In the genomic region with DNA sequence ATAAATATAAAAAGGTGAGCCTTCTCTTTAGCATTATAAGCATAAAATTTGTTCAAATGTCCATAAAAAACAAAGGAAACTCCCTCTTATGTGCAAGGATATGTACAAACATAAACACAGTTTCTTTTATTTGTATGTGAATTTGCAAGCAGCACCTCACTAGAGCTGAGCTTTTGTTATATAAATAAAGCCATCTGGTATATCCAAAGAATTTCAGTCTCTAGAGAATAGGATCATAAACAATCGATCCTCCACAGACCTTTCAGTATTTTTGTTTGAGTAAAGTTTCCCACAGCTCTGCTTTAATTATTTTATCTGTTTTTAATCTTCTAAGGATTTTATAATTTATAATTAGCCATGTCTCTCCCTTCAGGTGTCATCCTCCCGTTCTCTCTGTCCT, we compare ENCODE assay signal across 17 cellular contexts.
DNase-seq lines count a peak whose midpoint lies in the region; ATAC-seq and TF ChIP-seq lines count a peak whose summit lies in the region.
"Had no signal": no experiment of that assay in that cellular context is flagged by ENCODE, and none has a peak within 500 bp of the region (broad histone marks: within the 10 kb centered on the region; RNA-seq: fewer than 3 reads in every experiment).

No MANE protein-coding gene starts in this region.

- H3K4me1 ChIP-seq in esophagus muscularis mucosa, result peaks cover 13 to 47% (median 37%) of the 10 kb centered on the region in 4 donors
- peaks cover 25% of the 10 kb centered on the region for H3K4me1 ChIP-seq in psoas muscle

- no peak overlapping the region for H3K27ac Mint-ChIP-seq in activated naive CD4-positive, alpha-beta T cell treated with anti-CD3 and anti-CD28 coated beads, Interleukin-2, amount 50 U/mL, for 72 hours
- no peak overlapping the region for H3K27ac Mint-ChIP-seq in CD14-positive monocyte
- H3K27ac Mint-ChIP-seq: activated CD8-positive, alpha-beta T cell treated with anti-CD3 and anti-CD28 coated beads for 36 hours had no signal

- H3K4me3 Mint-ChIP-seq in CD14-positive monocyte, result no peak overlapping the region
- H3K4me3 Mint-ChIP-seq: activated CD8-positive, alpha-beta T cell treated with anti-CD3 and anti-CD28 coated beads for 36 hours had no signal

- ATAC-seq in psoas muscle (no peak), GM18870 (IDR thresholded peaks at IDR 0.05; ENCODE audit: unreplicated experiment) (no peak)
- ATAC-seq in activated naive CD4-positive, alpha-beta T cell treated with anti-CD3 and anti-CD28 coated beads, Interleukin-2, amount 50 U/mL, for 72 hours, result no peak
- ATAC-seq: left lung, mucosa of descending colon had no signal

- no peaks in the 10 kb centered on the region for H3K9me3 ChIP-seq in esophagus muscularis mucosa
- no peaks in the 10 kb centered on the region for H3K9me3 ChIP-seq in psoas muscle
- H3K9me3 ChIP-seq: BLaER1, left lung, mucosa of descending colon, upper lobe of left lung had no signal

- H3K36me3 Mint-ChIP-seq in activated naive CD4-positive, alpha-beta T cell treated with anti-CD3 and anti-CD28 coated beads, Interleukin-2, amount 50 U/mL, for 72 hours, result no peaks in the 10 kb centered on the region
- H3K36me3 Mint-ChIP-seq in CD14-positive monocyte, result no peaks in the 10 kb centered on the region

- TF ChIP-seq CTCF in esophagus muscularis mucosa (IDR thresholded peaks at IDR 0.05) (no peak), psoas muscle (IDR thresholded peaks at IDR 0.05) (no peak), CD14-positive monocyte (IDR thresholded peaks at IDR 0.05) (no peak)

- H3K4me3 ChIP-seq in esophagus muscularis mucosa, result no peak overlapping the region
- H3K4me3 ChIP-seq in psoas muscle, result no peak overlapping the region
- H3K4me3 ChIP-seq: BLaER1, left lung, mucosa of descending colon, upper lobe of left lung had no signal

- H3K27me3 ChIP-seq in esophagus muscularis mucosa (no peaks in the 10 kb centered on the region), psoas muscle (ENCODE audit: insufficient read depth in 3 of 3, low read length in 2 of 3) (no peaks in the 10 kb centered on the region)
- H3K27me3 ChIP-seq: BLaER1, left lung, upper lobe of left lung had no signal

- 39% methylated on average over 2 of the region's 2 CpGs for WGBS in esophagus muscularis mucosa
- 32 to 47% (median 42%) methylated on average over 2 of the region's 2 CpGs for WGBS in psoas muscle, 3 donors

- no peaks in the 10 kb centered on the region for H3K9me3 Mint-ChIP-seq in activated naive CD4-positive, alpha-beta T cell treated with anti-CD3 and anti-CD28 coated beads, Interleukin-2, amount 50 U/mL, for 72 hours
- H3K9me3 Mint-ChIP-seq in CD14-positive monocyte, result no peaks in the 10 kb centered on the region
- H3K9me3 Mint-ChIP-seq: activated CD8-positive, alpha-beta T cell treated with anti-CD3 and anti-CD28 coated beads for 36 hours had no signal

- no peak for TF ChIP-seq EP300 in esophagus muscularis mucosa (IDR thresholded peaks at IDR 0.05)

- DNase-seq in NCI-H2107 treated with DMSO at 0.1 percent for 48 hours (lab: John Stamatoyannopoulos, UW; ENCODE audit: unreplicated experiment), result peak; percentile 27
- no peak for DNase-seq in NCI-H2107 (lab: John Stamatoyannopoulos, UW)
- peak; percentile 45 for DNase-seq in NCI-H1694 treated with DMSO at 0.1 percent for 48 hours (lab: John Stamatoyannopoulos, UW)
- DNase-seq in esophagus muscularis mucosa (ENCODE audit: extremely low spot score), result no peak
- no peak for DNase-seq in psoas muscle
- no peak for DNase-seq in activated naive CD4-positive, alpha-beta T cell treated with anti-CD3 and anti-CD28 coated beads, Interleukin-2, amount 50 U/mL, for 72 hours (ENCODE audit: low spot score in 2 of 2)
- no peak for DNase-seq in CD14-positive monocyte (ENCODE audit: low spot score)
- DNase-seq: activated CD4-positive, CD25-positive, alpha-beta regulatory T cell; activated CD8-positive, alpha-beta T cell treated with anti-CD3 and anti-CD28 coated beads for 36 hours; central memory CD4-positive, alpha-beta T cell; left lung; mucosa of descending colon; NCI-H2227 treated with DMSO at 0.1 percent for 48 hours; T1000; upper lobe of left lung had no signal

- H3K27me3 Mint-ChIP-seq in CD14-positive monocyte (ENCODE audit: low read depth in 3 of 3), result peaks cover 0 to under 1% (median 0%) of the 10 kb centered on the region in 3 donors

- TF ChIP-seq POLR2A in esophagus muscularis mucosa (IDR thresholded peaks at IDR 0.05; ENCODE audit: low read depth), result no peak

- H3K36me3 ChIP-seq in esophagus muscularis mucosa (no peaks in the 10 kb centered on the region), psoas muscle (ENCODE audit: insufficient read depth in 1 of 2, low read depth in 1 of 2) (no peaks in the 10 kb centered on the region)
- H3K36me3 ChIP-seq: BLaER1, left lung, upper lobe of left lung had no signal

- H3K27ac ChIP-seq in esophagus muscularis mucosa (replicated peaks in 1 of 4), result peak overlapping the region; percentile 75 to 89 (median 87)
- H3K27ac ChIP-seq in psoas muscle, result peak overlapping the region; percentile 86

- no peaks in the 10 kb centered on the region for H3K4me1 Mint-ChIP-seq in CD14-positive monocyte

- intact Hi-C loops in esophagus muscularis mucosa (cut with DNase I), result loop anchor here (5.0 to 10.0 kb wide), 6 partner anchors 136 to 634 kb away; a partner anchor contains a TSS
- intact Hi-C loops in psoas muscle (cut with DNase I), result loop anchor here in 1 of 2 donors (5.0 to 10.0 kb wide), 2 partner anchors 424 to 641 kb away; no protein-coding TSS in a partner anchor
- intact Hi-C loops in CD14-positive monocyte (cut with micrococcal nuclease), result no loop called here

Comparison
In these comparisons a context has a peak if more than half of its experiments do, and no peak if none do; other contexts are left out.
1. DNase-seq: peak in NCI-H2107 treated with DMSO at 0.1 percent for 48 hours (single experiment) and NCI-H1694 treated with DMSO at 0.1 percent for 48 hours (single experiment); none in NCI-H2107 (single experiment), esophagus muscularis mucosa (single experiment), psoas muscle (0 of 2), activated naive CD4-positive, alpha-beta T cell treated with anti-CD3 and anti-CD28 coated beads, Interleukin-2, amount 50 U/mL, for 72 hours (0 of 2) and CD14-positive monocyte (single experiment).